16 cellular contexts compared by ENCODE assay signal in genomic region chr18:11176416-11176815, GRCh38. TPM values are rescaled to one million over a fixed set of nuclear protein-coding genes. Genes with fewer than 3 reads are reported as not detected.
DNase-seq lines count a peak whose midpoint lies in the region; ATAC-seq and TF ChIP-seq lines count a peak whose summit lies in the region.
"Had no signal": no experiment of that assay in that cellular context is flagged by ENCODE, and none has a peak within 500 bp of the region (broad histone marks: within the 10 kb centered on the region; RNA-seq: fewer than 3 reads in every experiment).

No MANE protein-coding gene starts in this region.

- H3K4me1 ChIP-seq in RWPE2 (ENCODE audit: insufficient read depth, poor library complexity, severe bottlenecking) = no peaks in the 10 kb centered on the region
- H3K4me1 ChIP-seq in thoracic aorta (ENCODE audit: control insufficient read depth in 1 of 2, low read depth in 2 of 2) = peaks cover 36 to 60% of the 10 kb centered on the region in 2 donors
- H3K4me1 ChIP-seq: breast epithelium had no signal

- no peak for TF ChIP-seq CTCF in RWPE2 (IDR thresholded peaks at IDR 0.05; ENCODE audit: poor library complexity, severe bottlenecking)
- no peak for TF ChIP-seq CTCF in thoracic aorta (IDR thresholded peaks at IDR 0.05)

- H3K36me3 ChIP-seq in RWPE2 (ENCODE audit: low read depth) = no peaks in the 10 kb centered on the region
- no peaks in the 10 kb centered on the region for H3K36me3 ChIP-seq in thoracic aorta
- H3K36me3 ChIP-seq: breast epithelium, ovary, WERI-Rb-1 had no signal

- ATAC-seq in RWPE2 (ENCODE audit: low read depth) (peak; percentile 62), thoracic aorta (ENCODE audit: insufficient number of reproducible peaks, low FRiP score, low read depth) (no peak), GM18868 (IDR thresholded peaks at IDR 0.05; ENCODE audit: unreplicated experiment) (no peak), HG03520 (IDR thresholded peaks at IDR 0.05; ENCODE audit: unreplicated experiment) (no peak)
- ATAC-seq: CD8-positive, alpha-beta T cell; HepG2 had no signal

- H3K27ac ChIP-seq in RWPE2 (ENCODE audit: poor library complexity, severe bottlenecking) (no peak overlapping the region), thoracic aorta (peak overlapping the region; percentile 80 to 94)
- H3K27ac ChIP-seq: ovary, WERI-Rb-1 had no signal

- H3K9me3 ChIP-seq in RWPE2 (ENCODE audit: severe bottlenecking) (no peaks in the 10 kb centered on the region), thoracic aorta (no peaks in the 10 kb centered on the region)
- H3K9me3 ChIP-seq: breast epithelium, ovary had no signal

- DNase-seq in ELR (ENCODE audit: low read depth) (peak; percentile 34), RWPE2 (ENCODE audit: low spot score) (no peak), glomerular visceral epithelial cell (ENCODE audit: extremely low spot score) (peak; percentile 23), thoracic aorta (ENCODE audit: low spot score) (no peak)
- no peak for DNase-seq in activated naive CD4-positive, alpha-beta T cell (lab: John Stamatoyannopoulos, UW)
- DNase-seq: activated CD8-positive, alpha-beta memory T cell treated with anti-CD3 and anti-CD28 coated beads for 24 hours; activated effector memory CD4-positive, alpha-beta T cell treated with anti-CD3 and anti-CD28 coated beads, Interleukin-2, amount 50 U/mL, for 16 hours; CD8-positive, alpha-beta T cell; effector CD8-positive, alpha-beta T cell; ovary; stimulated activated CD4-positive, alpha-beta T cell treated with anti-CD3 and anti-CD28 coated beads, Interleukin-15, amount 100 ng/mL, for 24 hours; WERI-Rb-1 had no signal

- H3K27me3 ChIP-seq in RWPE2 (ENCODE audit: insufficient read depth, poor library complexity, severe bottlenecking) (no peaks in the 10 kb centered on the region), thoracic aorta (replicated peaks; ENCODE audit: insufficient read depth) (no peaks in the 10 kb centered on the region)
- H3K27me3 ChIP-seq: breast epithelium, ovary had no signal

- H3K4me3 ChIP-seq in RWPE2 (ENCODE audit: severe bottlenecking) (no peak overlapping the region), thoracic aorta (no peak overlapping the region)
- H3K4me3 ChIP-seq: breast epithelium, ovary had no signal

RNA-seq across cellular contexts. Expression of gene PIEZO2, which starts 27.0 kb away (rescaled TPM):
- 10 to 100 TPM in 1 of 2 donors, 1 to 10 TPM in 1; 8.3 to 10.3 TPM for total RNA-seq in thoracic aorta
- total RNA-seq: CD8-positive, alpha-beta T cell had no signal

Comparison
In these comparisons a context has a peak if more than half of its experiments do, and no peak if none do; other contexts are left out.
1. DNase-seq: peak in ELR (single experiment) and glomerular visceral epithelial cell (single experiment); none in RWPE2 (single experiment), thoracic aorta (single experiment) and activated naive CD4-positive, alpha-beta T cell (0 of 4).